Comparison of ENCODE assay signal across 1 cellular context in the genomic region with DNA sequence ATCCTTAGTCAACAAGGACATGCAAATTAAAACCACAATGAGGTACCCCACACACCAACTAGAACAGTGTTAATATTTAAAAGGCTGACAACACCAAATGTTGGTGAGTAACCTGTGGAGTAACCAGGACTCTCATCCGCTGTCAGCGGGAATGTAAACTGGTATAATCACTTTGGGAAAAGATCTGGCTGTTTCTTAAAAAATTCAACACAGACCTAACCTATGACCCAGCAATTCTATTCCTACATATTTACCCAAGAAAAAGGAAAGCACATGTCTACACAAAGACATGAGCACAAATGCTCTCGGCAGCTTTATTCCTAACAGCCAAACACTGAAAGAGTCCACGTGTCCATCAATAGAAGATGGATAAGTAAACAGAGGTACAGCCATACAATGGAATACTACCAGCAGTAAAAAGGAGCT.
TF ChIP-seq lines count a peak whose summit lies in the region.

No MANE protein-coding gene starts in this region.

TF ChIP-seq in HepG2, 621 proteins besides CTCF, POLR2A, EP300 and RAD21 (continues in another document):
- TF ChIP-seq TEAD3 (CRISPR knock-in tag; optimal IDR thresholded peaks at IDR 0.05; ENCODE audit: borderline replicate concordance), result peak; percentile 43
- TF ChIP-seq, protein P1, sequence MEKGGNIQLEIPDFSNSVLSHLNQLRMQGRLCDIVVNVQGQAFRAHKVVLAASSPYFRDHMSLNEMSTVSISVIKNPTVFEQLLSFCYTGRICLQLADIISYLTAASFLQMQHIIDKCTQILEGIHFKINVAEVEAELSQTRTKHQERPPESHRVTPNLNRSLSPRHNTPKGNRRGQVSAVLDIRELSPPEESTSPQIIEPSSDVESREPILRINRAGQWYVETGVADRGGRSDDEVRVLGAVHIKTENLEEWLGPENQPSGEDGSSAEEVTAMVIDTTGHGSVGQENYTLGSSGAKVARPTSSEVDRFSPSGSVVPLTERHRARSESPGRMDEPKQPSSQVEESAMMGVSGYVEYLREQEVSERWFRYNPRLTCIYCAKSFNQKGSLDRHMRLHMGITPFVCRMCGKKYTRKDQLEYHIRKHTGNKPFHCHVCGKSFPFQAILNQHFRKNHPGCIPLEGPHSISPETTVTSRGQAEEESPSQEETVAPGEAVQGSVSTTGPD (CRISPR knock-in tag; IDR thresholded peaks at IDR 0.05), result 0 out of 2 replicates have a peak, but pooled peaks have one; percentile 40
- TF ChIP-seq, protein P2, sequence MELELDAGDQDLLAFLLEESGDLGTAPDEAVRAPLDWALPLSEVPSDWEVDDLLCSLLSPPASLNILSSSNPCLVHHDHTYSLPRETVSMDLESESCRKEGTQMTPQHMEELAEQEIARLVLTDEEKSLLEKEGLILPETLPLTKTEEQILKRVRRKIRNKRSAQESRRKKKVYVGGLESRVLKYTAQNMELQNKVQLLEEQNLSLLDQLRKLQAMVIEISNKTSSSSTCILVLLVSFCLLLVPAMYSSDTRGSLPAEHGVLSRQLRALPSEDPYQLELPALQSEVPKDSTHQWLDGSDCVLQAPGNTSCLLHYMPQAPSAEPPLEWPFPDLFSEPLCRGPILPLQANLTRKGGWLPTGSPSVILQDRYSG (CRISPR knock-in tag; IDR thresholded peaks at IDR 0.05), result no peak
- TF ChIP-seq, protein P3, sequence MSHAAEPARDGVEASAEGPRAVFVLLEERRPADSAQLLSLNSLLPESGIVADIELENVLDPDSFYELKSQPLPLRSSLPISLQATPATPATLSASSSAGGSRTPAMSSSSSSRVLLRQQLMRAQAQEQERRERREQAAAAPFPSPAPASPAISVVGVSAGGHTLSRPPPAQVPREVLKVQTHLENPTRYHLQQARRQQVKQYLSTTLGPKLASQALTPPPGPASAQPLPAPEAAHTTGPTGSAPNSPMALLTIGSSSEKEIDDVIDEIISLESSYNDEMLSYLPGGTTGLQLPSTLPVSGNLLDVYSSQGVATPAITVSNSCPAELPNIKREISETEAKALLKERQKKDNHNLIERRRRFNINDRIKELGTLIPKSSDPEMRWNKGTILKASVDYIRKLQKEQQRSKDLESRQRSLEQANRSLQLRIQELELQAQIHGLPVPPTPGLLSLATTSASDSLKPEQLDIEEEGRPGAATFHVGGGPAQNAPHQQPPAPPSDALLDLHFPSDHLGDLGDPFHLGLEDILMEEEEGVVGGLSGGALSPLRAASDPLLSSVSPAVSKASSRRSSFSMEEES (CRISPR knock-in tag; IDR thresholded peaks at IDR 0.05), result peak; percentile 40; the same call in 1 of the 2 replicates
- TF ChIP-seq SAP130 (CRISPR knock-in tag; IDR thresholded peaks at IDR 0.05; ENCODE audit: low read depth), result peak; percentile 78
- no peak for TF ChIP-seq SNRNP70 (IDR thresholded peaks at IDR 0.05; ENCODE audit: low read depth, low read length)
- TF ChIP-seq ZNF780A (CRISPR knock-in tag; IDR thresholded peaks at IDR 0.05), result no peak
- TF ChIP-seq PAX8 (CRISPR knock-in tag; IDR thresholded peaks at IDR 0.05; ENCODE audit: borderline replicate concordance), result no peak
- no peak for TF ChIP-seq ZNF225 (CRISPR knock-in tag; IDR thresholded peaks at IDR 0.05)
- TF ChIP-seq, protein P4, sequence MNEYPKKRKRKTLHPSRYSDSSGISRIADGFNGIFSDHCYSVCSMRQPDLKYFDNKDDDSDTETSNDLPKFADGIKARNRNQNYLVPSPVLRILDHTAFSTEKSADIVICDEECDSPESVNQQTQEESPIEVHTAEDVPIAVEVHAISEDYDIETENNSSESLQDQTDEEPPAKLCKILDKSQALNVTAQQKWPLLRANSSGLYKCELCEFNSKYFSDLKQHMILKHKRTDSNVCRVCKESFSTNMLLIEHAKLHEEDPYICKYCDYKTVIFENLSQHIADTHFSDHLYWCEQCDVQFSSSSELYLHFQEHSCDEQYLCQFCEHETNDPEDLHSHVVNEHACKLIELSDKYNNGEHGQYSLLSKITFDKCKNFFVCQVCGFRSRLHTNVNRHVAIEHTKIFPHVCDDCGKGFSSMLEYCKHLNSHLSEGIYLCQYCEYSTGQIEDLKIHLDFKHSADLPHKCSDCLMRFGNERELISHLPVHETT (CRISPR knock-in tag; conservative IDR thresholded peaks at IDR 0.05), result no peak
- TF ChIP-seq SNAI1 (CRISPR knock-in tag; IDR thresholded peaks at IDR 0.05; ENCODE audit: borderline replicate concordance), result no peak
- TF ChIP-seq ZNF224 (CRISPR knock-in tag; IDR thresholded peaks at IDR 0.05), result no peak
- TF ChIP-seq, protein P5, sequence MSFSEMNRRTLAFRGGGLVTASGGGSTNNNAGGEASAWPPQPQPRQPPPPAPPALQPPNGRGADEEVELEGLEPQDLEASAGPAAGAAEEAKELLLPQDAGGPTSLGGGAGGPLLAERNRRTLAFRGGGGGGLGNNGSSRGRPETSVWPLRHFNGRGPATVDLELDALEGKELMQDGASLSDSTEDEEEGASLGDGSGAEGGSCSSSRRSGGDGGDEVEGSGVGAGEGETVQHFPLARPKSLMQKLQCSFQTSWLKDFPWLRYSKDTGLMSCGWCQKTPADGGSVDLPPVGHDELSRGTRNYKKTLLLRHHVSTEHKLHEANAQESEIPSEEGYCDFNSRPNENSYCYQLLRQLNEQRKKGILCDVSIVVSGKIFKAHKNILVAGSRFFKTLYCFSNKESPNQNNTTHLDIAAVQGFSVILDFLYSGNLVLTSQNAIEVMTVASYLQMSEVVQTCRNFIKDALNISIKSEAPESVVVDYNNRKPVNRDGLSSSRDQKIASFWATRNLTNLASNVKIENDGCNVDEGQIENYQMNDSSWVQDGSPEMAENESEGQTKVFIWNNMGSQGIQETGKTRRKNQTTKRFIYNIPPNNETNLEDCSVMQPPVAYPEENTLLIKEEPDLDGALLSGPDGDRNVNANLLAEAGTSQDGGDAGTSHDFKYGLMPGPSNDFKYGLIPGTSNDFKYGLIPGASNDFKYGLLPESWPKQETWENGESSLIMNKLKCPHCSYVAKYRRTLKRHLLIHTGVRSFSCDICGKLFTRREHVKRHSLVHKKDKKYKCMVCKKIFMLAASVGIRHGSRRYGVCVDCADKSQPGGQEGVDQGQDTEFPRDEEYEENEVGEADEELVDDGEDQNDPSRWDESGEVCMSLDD (CRISPR knock-in tag; IDR thresholded peaks at IDR 0.05; ENCODE audit: borderline replicate concordance), result no peak
- no peak for TF ChIP-seq SNAPC2 (CRISPR knock-in tag; IDR thresholded peaks at IDR 0.05)
- TF ChIP-seq ZNF510 (CRISPR knock-in tag; IDR thresholded peaks at IDR 0.05; ENCODE audit: low read depth), result no peak
- TF ChIP-seq BORCS8-MEF2B (CRISPR knock-in tag; IDR thresholded peaks at IDR 0.05), result no peak
- TF ChIP-seq RFX1 (IDR thresholded peaks at IDR 0.05), result no peak
- peak; percentile 85 for TF ChIP-seq PPARG (CRISPR knock-in tag; conservative IDR thresholded peaks at IDR 0.05)
- TF ChIP-seq FOXP1 (IDR thresholded peaks at IDR 0.05), result no peak
- TF ChIP-seq FOXP1 (CRISPR knock-in tag; IDR thresholded peaks at IDR 0.05), result peak; percentile 72
- TF ChIP-seq PITX1 (CRISPR knock-in tag; IDR thresholded peaks at IDR 0.05), result 0 out of 2 replicates have a peak, but pooled peaks have one; percentile 17
- no peak for TF ChIP-seq CHD4 (IDR thresholded peaks at IDR 0.05; ENCODE audit: borderline replicate concordance, low read length)
- no peak for TF ChIP-seq HCFC1 (IDR thresholded peaks at IDR 0.05; ENCODE audit: low read depth, low read length)
- TF ChIP-seq, protein P6, sequence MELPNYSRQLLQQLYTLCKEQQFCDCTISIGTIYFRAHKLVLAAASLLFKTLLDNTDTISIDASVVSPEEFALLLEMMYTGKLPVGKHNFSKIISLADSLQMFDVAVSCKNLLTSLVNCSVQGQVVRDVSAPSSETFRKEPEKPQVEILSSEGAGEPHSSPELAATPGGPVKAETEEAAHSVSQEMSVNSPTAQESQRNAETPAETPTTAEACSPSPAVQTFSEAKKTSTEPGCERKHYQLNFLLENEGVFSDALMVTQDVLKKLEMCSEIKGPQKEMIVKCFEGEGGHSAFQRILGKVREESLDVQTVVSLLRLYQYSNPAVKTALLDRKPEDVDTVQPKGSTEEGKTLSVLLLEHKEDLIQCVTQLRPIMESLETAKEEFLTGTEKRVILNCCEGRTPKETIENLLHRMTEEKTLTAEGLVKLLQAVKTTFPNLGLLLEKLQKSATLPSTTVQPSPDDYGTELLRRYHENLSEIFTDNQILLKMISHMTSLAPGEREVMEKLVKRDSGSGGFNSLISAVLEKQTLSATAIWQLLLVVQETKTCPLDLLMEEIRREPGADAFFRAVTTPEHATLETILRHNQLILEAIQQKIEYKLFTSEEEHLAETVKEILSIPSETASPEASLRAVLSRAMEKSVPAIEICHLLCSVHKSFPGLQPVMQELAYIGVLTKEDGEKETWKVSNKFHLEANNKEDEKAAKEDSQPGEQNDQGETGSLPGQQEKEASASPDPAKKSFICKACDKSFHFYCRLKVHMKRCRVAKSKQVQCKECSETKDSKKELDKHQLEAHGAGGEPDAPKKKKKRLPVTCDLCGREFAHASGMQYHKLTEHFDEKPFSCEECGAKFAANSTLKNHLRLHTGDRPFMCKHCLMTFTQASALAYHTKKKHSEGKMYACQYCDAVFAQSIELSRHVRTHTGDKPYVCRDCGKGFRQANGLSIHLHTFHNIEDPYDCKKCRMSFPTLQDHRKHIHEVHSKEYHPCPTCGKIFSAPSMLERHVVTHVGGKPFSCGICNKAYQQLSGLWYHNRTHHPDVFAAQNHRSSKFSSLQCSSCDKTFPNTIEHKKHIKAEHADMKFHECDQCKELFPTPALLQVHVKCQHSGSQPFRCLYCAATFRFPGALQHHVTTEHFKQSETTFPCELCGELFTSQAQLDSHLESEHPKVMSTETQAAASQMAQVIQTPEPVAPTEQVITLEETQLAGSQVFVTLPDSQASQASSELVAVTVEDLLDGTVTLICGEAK (IDR thresholded peaks at IDR 0.05), result no peak
- TF ChIP-seq, protein P6 (CRISPR knock-in tag; IDR thresholded peaks at IDR 0.05), result no peak
- no peak for TF ChIP-seq ZNF891 (CRISPR knock-in tag; IDR thresholded peaks at IDR 0.05)
- TF ChIP-seq, protein P7, sequence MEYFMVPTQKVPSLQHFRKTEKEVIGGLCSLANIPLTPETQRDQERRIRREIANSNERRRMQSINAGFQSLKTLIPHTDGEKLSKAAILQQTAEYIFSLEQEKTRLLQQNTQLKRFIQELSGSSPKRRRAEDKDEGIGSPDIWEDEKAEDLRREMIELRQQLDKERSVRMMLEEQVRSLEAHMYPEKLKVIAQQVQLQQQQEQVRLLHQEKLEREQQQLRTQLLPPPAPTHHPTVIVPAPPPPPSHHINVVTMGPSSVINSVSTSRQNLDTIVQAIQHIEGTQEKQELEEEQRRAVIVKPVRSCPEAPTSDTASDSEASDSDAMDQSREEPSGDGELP (IDR thresholded peaks at IDR 0.05; ENCODE audit: borderline replicate concordance, low read depth), result no peak
- TF ChIP-seq, protein P8, sequence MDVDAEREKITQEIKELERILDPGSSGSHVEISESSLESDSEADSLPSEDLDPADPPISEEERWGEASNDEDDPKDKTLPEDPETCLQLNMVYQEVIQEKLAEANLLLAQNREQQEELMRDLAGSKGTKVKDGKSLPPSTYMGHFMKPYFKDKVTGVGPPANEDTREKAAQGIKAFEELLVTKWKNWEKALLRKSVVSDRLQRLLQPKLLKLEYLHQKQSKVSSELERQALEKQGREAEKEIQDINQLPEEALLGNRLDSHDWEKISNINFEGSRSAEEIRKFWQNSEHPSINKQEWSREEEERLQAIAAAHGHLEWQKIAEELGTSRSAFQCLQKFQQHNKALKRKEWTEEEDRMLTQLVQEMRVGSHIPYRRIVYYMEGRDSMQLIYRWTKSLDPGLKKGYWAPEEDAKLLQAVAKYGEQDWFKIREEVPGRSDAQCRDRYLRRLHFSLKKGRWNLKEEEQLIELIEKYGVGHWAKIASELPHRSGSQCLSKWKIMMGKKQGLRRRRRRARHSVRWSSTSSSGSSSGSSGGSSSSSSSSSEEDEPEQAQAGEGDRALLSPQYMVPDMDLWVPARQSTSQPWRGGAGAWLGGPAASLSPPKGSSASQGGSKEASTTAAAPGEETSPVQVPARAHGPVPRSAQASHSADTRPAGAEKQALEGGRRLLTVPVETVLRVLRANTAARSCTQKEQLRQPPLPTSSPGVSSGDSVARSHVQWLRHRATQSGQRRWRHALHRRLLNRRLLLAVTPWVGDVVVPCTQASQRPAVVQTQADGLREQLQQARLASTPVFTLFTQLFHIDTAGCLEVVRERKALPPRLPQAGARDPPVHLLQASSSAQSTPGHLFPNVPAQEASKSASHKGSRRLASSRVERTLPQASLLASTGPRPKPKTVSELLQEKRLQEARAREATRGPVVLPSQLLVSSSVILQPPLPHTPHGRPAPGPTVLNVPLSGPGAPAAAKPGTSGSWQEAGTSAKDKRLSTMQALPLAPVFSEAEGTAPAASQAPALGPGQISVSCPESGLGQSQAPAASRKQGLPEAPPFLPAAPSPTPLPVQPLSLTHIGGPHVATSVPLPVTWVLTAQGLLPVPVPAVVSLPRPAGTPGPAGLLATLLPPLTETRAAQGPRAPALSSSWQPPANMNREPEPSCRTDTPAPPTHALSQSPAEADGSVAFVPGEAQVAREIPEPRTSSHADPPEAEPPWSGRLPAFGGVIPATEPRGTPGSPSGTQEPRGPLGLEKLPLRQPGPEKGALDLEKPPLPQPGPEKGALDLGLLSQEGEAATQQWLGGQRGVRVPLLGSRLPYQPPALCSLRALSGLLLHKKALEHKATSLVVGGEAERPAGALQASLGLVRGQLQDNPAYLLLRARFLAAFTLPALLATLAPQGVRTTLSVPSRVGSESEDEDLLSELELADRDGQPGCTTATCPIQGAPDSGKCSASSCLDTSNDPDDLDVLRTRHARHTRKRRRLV (CRISPR knock-in tag; IDR thresholded peaks at IDR 0.05), result no peak
- peak; percentile 26 for TF ChIP-seq CREM (IDR thresholded peaks at IDR 0.05)
- no peak for TF ChIP-seq CREM (CRISPR knock-in tag; IDR thresholded peaks at IDR 0.05)
- 0 out of 2 replicates have a peak, but pooled peaks have one; percentile 38 for TF ChIP-seq ZBTB20 (CRISPR knock-in tag; IDR thresholded peaks at IDR 0.05; ENCODE audit: borderline replicate concordance, low read depth)
